In the genomic region with DNA sequence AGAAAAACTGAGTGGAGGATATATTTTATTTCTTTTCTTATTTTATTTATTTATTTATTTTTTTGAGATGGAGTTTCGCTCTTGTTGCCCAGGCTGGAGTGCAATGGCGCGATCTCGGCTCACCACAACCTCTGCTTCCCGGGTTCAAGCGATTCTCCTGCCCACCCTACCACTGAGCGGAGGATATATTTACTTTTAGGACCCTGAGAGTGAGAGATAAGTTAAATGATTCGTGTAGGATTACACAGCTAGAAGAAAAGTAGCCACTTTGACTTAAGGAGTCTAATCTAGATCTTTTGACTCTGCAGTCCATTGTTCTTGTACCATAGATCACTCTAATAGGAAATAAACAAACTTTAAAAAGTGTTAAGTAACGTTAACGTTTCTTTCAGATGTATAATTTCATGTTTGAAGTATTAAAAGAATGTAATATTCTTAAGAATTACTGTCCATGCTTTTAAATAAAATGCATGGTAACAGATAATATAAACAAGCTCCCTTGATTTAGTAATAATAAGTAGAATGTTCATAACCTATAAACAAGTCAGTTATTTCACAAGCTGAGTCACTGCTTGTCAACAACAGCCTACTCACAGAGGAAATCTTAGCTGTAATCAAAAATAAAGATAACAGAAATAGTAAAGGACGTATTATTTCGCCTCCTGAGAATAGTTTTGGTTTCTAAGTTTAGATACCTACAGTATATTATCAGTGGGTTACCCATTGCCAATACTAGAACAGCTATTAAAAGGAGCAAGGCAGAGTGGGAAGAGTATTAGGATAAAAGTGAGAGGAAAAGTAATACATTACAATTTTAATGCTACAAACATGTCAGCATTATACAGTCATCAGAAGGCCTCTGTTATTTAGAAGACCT, we compare ENCODE assay signal across 14 cellular contexts. TPM values are rescaled to one million over a fixed set of nuclear protein-coding genes. Genes with fewer than 3 reads are reported as not detected.
DNase-seq lines count a peak whose midpoint lies in the region; ATAC-seq and TF ChIP-seq lines count a peak whose summit lies in the region.
"Had no signal": no experiment of that assay in that cellular context is flagged by ENCODE, and none has a peak within 500 bp of the region (broad histone marks: within the 10 kb centered on the region; RNA-seq: fewer than 3 reads in every experiment).

No MANE protein-coding gene starts in this region.

- peaks cover 6% of the 10 kb centered on the region for H3K36me3 Mint-ChIP-seq in T-cell

- TF ChIP-seq CTCF in left ventricle myocardium inferior (IDR thresholded peaks at IDR 0.05; ENCODE audit: borderline replicate concordance) (no peak), uterus (IDR thresholded peaks at IDR 0.05) (no peak), omental fat pad (IDR thresholded peaks at IDR 0.05) (no peak)

- no peaks in the 10 kb centered on the region for H3K9me3 Mint-ChIP-seq in T-cell
- H3K9me3 Mint-ChIP-seq: activated B cell treated with CpG ODN at 0.5 μM for 24 hours; activated naive CD4-positive, alpha-beta T cell treated with anti-CD3 and anti-CD28 coated beads for 36 hours had no signal

- H3K9me3 ChIP-seq in left ventricle myocardium inferior (replicated peaks) (no peaks in the 10 kb centered on the region), uterus (no peaks in the 10 kb centered on the region)

- no peak for TF ChIP-seq POLR2A in uterus (IDR thresholded peaks at IDR 0.05)

- H3K4me3 Mint-ChIP-seq in T-cell: no peak overlapping the region
- H3K4me3 Mint-ChIP-seq: activated B cell treated with CpG ODN at 0.5 μM for 24 hours; activated naive CD4-positive, alpha-beta T cell treated with anti-CD3 and anti-CD28 coated beads for 36 hours had no signal

- CTCF ChIA-PET in T-cell (lab: Charles Lee): interaction anchor here (0.5 to 2.8 kb wide), 4 partner anchors 11 to 1581 kb away, joined by 3 to 9 read pairs (median 4); no protein-coding TSS in a partner anchor

- no peak for ATAC-seq in omental fat pad (ENCODE audit: low FRiP score)
- ATAC-seq in T-cell (replicated peaks in 1 of 4): no peak
- ATAC-seq: esophagus mucosa had no signal

- H3K27ac ChIP-seq in left ventricle myocardium inferior (replicated peaks) (peak overlapping the region; percentile 8), uterus (peak overlapping the region; percentile 16 to 66)

- H3K36me3 ChIP-seq in left ventricle myocardium inferior (no peaks in the 10 kb centered on the region), uterus (no peaks in the 10 kb centered on the region)

- no peak overlapping the region for H3K4me3 ChIP-seq in left ventricle myocardium inferior
- no peak overlapping the region for H3K4me3 ChIP-seq in uterus

- H3K27me3 ChIP-seq in left ventricle myocardium inferior (ENCODE audit: low read depth): no peaks in the 10 kb centered on the region
- no peaks in the 10 kb centered on the region for H3K27me3 ChIP-seq in uterus

- H3K4me1 ChIP-seq in left ventricle myocardium inferior (peaks cover 89% of the 10 kb centered on the region), uterus (peaks cover 0 to 5% of the 10 kb centered on the region in 2 donors)

- DNase-seq in left ventricle myocardium inferior (no peak), cardiac septum (ENCODE audit: low spot score) (no peak), amniotic epithelial cell (ENCODE audit: low read depth) (peak; percentile 94), iris pigment epithelial cell (ENCODE audit: low read depth) (peak; percentile 84), uterus (no peak), omental fat pad (ENCODE audit: low spot score) (no peak), T-cell (no peak)
- no peak for DNase-seq in stimulated activated CD4-positive, alpha-beta T cell treated with anti-CD3 and anti-CD28 coated beads, Interleukin-2, amount 100 ng/mL, for 48 hours
- DNase-seq: activated B cell treated with CpG ODN at 0.5 μM for 24 hours; activated naive CD4-positive, alpha-beta T cell treated with anti-CD3 and anti-CD28 coated beads for 36 hours; DMS 273 treated with DMSO at 0.1 percent for 48 hours; NCI-H1048; nucleus accumbens had no signal

- peaks cover 74 to 78% (median 74%) of the 10 kb centered on the region in 3 donors for H3K4me1 Mint-ChIP-seq in T-cell

- peak overlapping the region in 1 of 2 donors; percentile 52 for H3K27ac Mint-ChIP-seq in T-cell
- H3K27ac Mint-ChIP-seq: activated B cell treated with CpG ODN at 0.5 μM for 24 hours; activated naive CD4-positive, alpha-beta T cell treated with anti-CD3 and anti-CD28 coated beads for 36 hours had no signal

- intact Hi-C loops in left ventricle myocardium inferior (cut with micrococcal nuclease): no loop called here
- intact Hi-C loops in cardiac septum (cut with DNase I): no loop called here
- intact Hi-C loops in uterus (cut with DNase I; ENCODE audit: low total_unique reads): no loop called here

- no peaks in the 10 kb centered on the region for H3K27me3 Mint-ChIP-seq in T-cell
- H3K27me3 Mint-ChIP-seq: activated B cell treated with CpG ODN at 0.5 μM for 24 hours had no signal

- POLR2A ChIA-PET in T-cell (lab: Charles Lee): interaction anchor here (0.5 to 0.6 kb wide), 3 partner anchors 15 to 1051 kb away, joined by 3 read pairs; partner anchors contain the start of gene EIF4G2 (in 1 of the 2)

RNA-seq across cellular contexts. Expression of gene USP47, which starts 18.6 kb away (rescaled TPM):
- total RNA-seq in left ventricle myocardium inferior: 53.7 TPM
- 61.6 TPM for total RNA-seq in cardiac septum
- total RNA-seq in uterus: 100 to 1,000 TPM in 3 of 4 donors, 10 to 100 TPM in 1; 83.4 to 247 (median 146) TPM
- total RNA-seq in omental fat pad: 10 to 100 TPM; 61.0 to 83.3 (median 72.8) TPM
- 10 to 100 TPM; 49.3 to 77.6 (median 58.6) TPM for total RNA-seq in T-cell

Comparison
In these comparisons a context has a peak if more than half of its experiments do, and no peak if none do; other contexts are left out.
1. DNase-seq: peak in amniotic epithelial cell (single experiment) and iris pigment epithelial cell (single experiment); none in left ventricle myocardium inferior (single experiment), cardiac septum (single experiment), uterus (0 of 2), omental fat pad (single experiment), T-cell (0 of 34) and stimulated activated CD4-positive, alpha-beta T cell treated with anti-CD3 and anti-CD28 coated beads, Interleukin-2, amount 100 ng/mL, for 48 hours (0 of 2).